ENCODE assay signal across 16 cellular contexts in genomic region chr17:50961282-50962220, GRCh38.
"Had no signal": no experiment of that assay in that cellular context is flagged by ENCODE, and none has a peak within 500 bp of the region (broad histone marks: within the 10 kb centered on the region; RNA-seq: fewer than 3 reads in every experiment).

No MANE protein-coding gene starts in this region.

- H3K4me1 ChIP-seq: colonic mucosa had no signal

- H3K9me3 Mint-ChIP-seq: activated naive CD4-positive, alpha-beta T cell treated with anti-CD3 and anti-CD28 coated beads for 36 hours; activated T-helper 2 cell treated with anti-CD3 and anti-CD28 coated beads, Interferon-gamma antibody, Interleukin-2, Interleukin-4, amounts not matched to agents 10 μg/mL and 5 μg/mL and 100 μg/mL, durations not matched to agents 14 hours and 24 hours and 36 hours; natural killer cell; T-helper 2 cell treated with Interferon-gamma antibody and Interleukin-4, amounts not matched to agents 5 μg/mL and 100 μg/mL, for 36 hours had no signal

- H3K36me3 ChIP-seq: colonic mucosa had no signal

- H3K4me3 Mint-ChIP-seq: activated naive CD4-positive, alpha-beta T cell treated with anti-CD3 and anti-CD28 coated beads for 36 hours; natural killer cell; T-helper 2 cell treated with Interferon-gamma antibody and Interleukin-4, amounts not matched to agents 5 μg/mL and 100 μg/mL, for 36 hours had no signal

- H3K27ac Mint-ChIP-seq: activated naive CD4-positive, alpha-beta T cell treated with anti-CD3 and anti-CD28 coated beads for 36 hours; activated T-helper 2 cell treated with anti-CD3 and anti-CD28 coated beads, Interferon-gamma antibody, Interleukin-2, Interleukin-4, amounts not matched to agents 10 μg/mL and 5 μg/mL and 100 μg/mL, durations not matched to agents 14 hours and 24 hours and 36 hours; natural killer cell; T-helper 2 cell treated with Interferon-gamma antibody and Interleukin-4, amounts not matched to agents 5 μg/mL and 100 μg/mL, for 36 hours had no signal

- ATAC-seq: activated CD4-positive, CD25-positive, alpha-beta regulatory T cell treated with anti-CD3 and anti-CD28 coated beads, Interleukin-2, amount 50 U/mL, for 24 hours; natural killer cell had no signal

- H3K9me3 ChIP-seq: adrenal gland, colonic mucosa, esophagus muscularis mucosa, right atrium auricular region, transverse colon had no signal

- H3K27ac ChIP-seq: adrenal gland, cardiac muscle cell, colonic mucosa, esophagus muscularis mucosa, right atrium auricular region, transverse colon had no signal

- H3K4me3 ChIP-seq: adrenal gland, cardiac muscle cell, colonic mucosa, esophagus muscularis mucosa, right atrium auricular region, transverse colon had no signal

- DNase-seq: activated naive CD4-positive, alpha-beta T cell treated with anti-CD3 and anti-CD28 coated beads for 36 hours; colonic mucosa; kidney glomerular epithelial cell; mesendoderm; natural killer cell; stimulated activated CD4-positive, alpha-beta T cell treated with anti-CD3 and anti-CD28 coated beads, Interleukin-15, amount 100 ng/mL, for 24 hours; stimulated activated CD4-positive, alpha-beta T cell treated with anti-CD3 and anti-CD28 coated beads, Interleukin-4, amount 100 ng/mL, for 1 hour; stimulated activated naive CD4-positive, alpha-beta T cell; transverse colon had no signal

- H3K27me3 ChIP-seq: adrenal gland, cardiac muscle cell, colonic mucosa, esophagus muscularis mucosa, right atrium auricular region, transverse colon had no signal
